9 cellular contexts compared by ENCODE assay signal in genomic region chr10:32956365-32957197, GRCh38. TPM values are rescaled to one million over a fixed set of nuclear protein-coding genes. Genes with fewer than 3 reads are reported as not detected.
DNase-seq lines count a peak whose midpoint lies in the region; ATAC-seq and TF ChIP-seq lines count a peak whose summit lies in the region.
"Had no signal": no experiment of that assay in that cellular context is flagged by ENCODE, and none has a peak within 500 bp of the region (broad histone marks: within the 10 kb centered on the region; RNA-seq: fewer than 3 reads in every experiment).

No MANE protein-coding gene starts in this region.

- H3K4me3 ChIP-seq in iPS-15b (ENCODE audit: low read depth, low read length) = peak overlapping the region; percentile 41

- no peaks in the 10 kb centered on the region for H3K27me3 ChIP-seq in iPS-15b (ENCODE audit: control insufficient read depth, insufficient read depth, low read length)

- no peaks in the 10 kb centered on the region for H3K36me3 ChIP-seq in iPS-15b (ENCODE audit: control insufficient read depth, insufficient read depth, low read length)

- peak overlapping the region; percentile 75 for H3K4me3 Mint-ChIP-seq in activated CD8-positive, alpha-beta T cell treated with anti-CD3 and anti-CD28 coated beads for 36 hours
- peak overlapping the region; percentile 78 to 87 for H3K4me3 Mint-ChIP-seq in stimulated activated naive B cell treated with anti-CD40 and anti-IgM and Interleukin-4, amounts not matched to agents 10 μg/mL and 1 μg/mL and 100 μg/mL, for 72 hours

- H3K27ac Mint-ChIP-seq in activated CD8-positive, alpha-beta T cell treated with anti-CD3 and anti-CD28 coated beads for 36 hours = peak overlapping the region; percentile 47
- peak overlapping the region; percentile 89 for H3K27ac Mint-ChIP-seq in stimulated activated naive B cell treated with anti-CD40 and anti-IgM and Interleukin-4, amounts not matched to agents 10 μg/mL and 1 μg/mL and 100 μg/mL, for 72 hours

- CTCF ChIA-PET in activated CD8-positive, alpha-beta T cell treated with anti-CD3 and anti-CD28 coated beads for 36 hours (lab: Charles Lee) = interaction anchor here (0.6 to 1.7 kb wide), 3 partner anchors 25 to 76 kb away, joined by 3 to 6 read pairs (median 3); no protein-coding TSS in a partner anchor

- DNase-seq in NCI-H748 (lab: John Stamatoyannopoulos, UW; ENCODE audit: unreplicated experiment) (peak; percentile 1), NCI-H748 treated with DMSO at 0.1 percent for 48 hours (lab: John Stamatoyannopoulos, UW) (no peak), GM19240 (ENCODE audit: insufficient read length, low spot score) (no peak)
- DNase-seq in activated CD8-positive, alpha-beta T cell treated with anti-CD3 and anti-CD28 coated beads for 36 hours = no peak
- DNase-seq in stimulated activated naive B cell treated with anti-CD40 and anti-IgM and Interleukin-4, amounts not matched to agents 10 μg/mL and 1 μg/mL and 100 μg/mL, for 72 hours = no peak
- no peak for DNase-seq in effector CD8-positive, alpha-beta T cell (lab: John Stamatoyannopoulos, UW)
- DNase-seq: NCI-H1694 treated with DMSO at 0.1 percent for 48 hours had no signal

- no peak for TF ChIP-seq CTCF in activated CD8-positive, alpha-beta T cell treated with anti-CD3 and anti-CD28 coated beads for 36 hours (IDR thresholded peaks at IDR 0.05)

- peaks cover 1% of the 10 kb centered on the region for H3K36me3 Mint-ChIP-seq in activated CD8-positive, alpha-beta T cell treated with anti-CD3 and anti-CD28 coated beads for 36 hours (ENCODE audit: low read depth)
- H3K36me3 Mint-ChIP-seq in stimulated activated naive B cell treated with anti-CD40 and anti-IgM and Interleukin-4, amounts not matched to agents 10 μg/mL and 1 μg/mL and 100 μg/mL, for 72 hours = peaks cover 5% of the 10 kb centered on the region in 2 donors

- no peaks in the 10 kb centered on the region for H3K9me3 ChIP-seq in iPS-15b (ENCODE audit: control insufficient read depth, insufficient read depth, low read length)

- H3K27me3 Mint-ChIP-seq in activated CD8-positive, alpha-beta T cell treated with anti-CD3 and anti-CD28 coated beads for 36 hours = no peaks in the 10 kb centered on the region
- H3K27me3 Mint-ChIP-seq in stimulated activated naive B cell treated with anti-CD40 and anti-IgM and Interleukin-4, amounts not matched to agents 10 μg/mL and 1 μg/mL and 100 μg/mL, for 72 hours = no peaks in the 10 kb centered on the region

- peaks cover 59% of the 10 kb centered on the region for H3K4me1 Mint-ChIP-seq in activated CD8-positive, alpha-beta T cell treated with anti-CD3 and anti-CD28 coated beads for 36 hours (ENCODE audit: low read depth)
- peaks cover 28 to 46% of the 10 kb centered on the region in 2 donors for H3K4me1 Mint-ChIP-seq in stimulated activated naive B cell treated with anti-CD40 and anti-IgM and Interleukin-4, amounts not matched to agents 10 μg/mL and 1 μg/mL and 100 μg/mL, for 72 hours

- intact Hi-C loops in activated CD8-positive, alpha-beta T cell treated with anti-CD3 and anti-CD28 coated beads for 36 hours (cut with micrococcal nuclease) = no loop called here

- POLR2A ChIA-PET in activated CD8-positive, alpha-beta T cell treated with anti-CD3 and anti-CD28 coated beads for 36 hours (lab: Charles Lee) = interaction anchor here (0.6 to 1.3 kb wide), 6 partner anchors 12 to 667 kb away, joined by 3 to 9 read pairs (median 3); no protein-coding TSS in a partner anchor

- peak overlapping the region; percentile 71 for H3K9ac ChIP-seq in iPS-15b (ENCODE audit: low read depth, low read length)

- ATAC-seq in activated CD8-positive, alpha-beta T cell treated with anti-CD3 and anti-CD28 coated beads for 36 hours = no peak
- ATAC-seq in stimulated activated naive B cell treated with anti-CD40 and anti-IgM and Interleukin-4, amounts not matched to agents 10 μg/mL and 1 μg/mL and 100 μg/mL, for 72 hours (replicated peaks) = no peak
- ATAC-seq in GM19023 (IDR thresholded peaks at IDR 0.05; ENCODE audit: unreplicated experiment) = no peak

- H3K9me3 Mint-ChIP-seq in activated CD8-positive, alpha-beta T cell treated with anti-CD3 and anti-CD28 coated beads for 36 hours = no peaks in the 10 kb centered on the region
- no peaks in the 10 kb centered on the region for H3K9me3 Mint-ChIP-seq in stimulated activated naive B cell treated with anti-CD40 and anti-IgM and Interleukin-4, amounts not matched to agents 10 μg/mL and 1 μg/mL and 100 μg/mL, for 72 hours

- H3K4me1 ChIP-seq in iPS-15b (ENCODE audit: control insufficient read depth, insufficient read depth, low read length) = peaks cover 31% of the 10 kb centered on the region

RNA-seq across cellular contexts. Expression of gene ITGB1, which starts 1.4 kb away (rescaled TPM):
- total RNA-seq in activated CD8-positive, alpha-beta T cell treated with anti-CD3 and anti-CD28 coated beads for 36 hours = 10 to 100 TPM; 45.1 to 45.4 TPM
